ENCODE assay signal across 3 cellular contexts in genomic region chr5:16043349-16043748, GRCh38.
"Had no signal": no experiment of that assay in that cellular context is flagged by ENCODE, and none has a peak within 500 bp of the region (broad histone marks: within the 10 kb centered on the region; RNA-seq: fewer than 3 reads in every experiment).

No MANE protein-coding gene starts in this region.

- H3K4me3 ChIP-seq: GM12878 had no signal

- ATAC-seq: GM12878 had no signal

- DNase-seq: GDM1, GF-D8 had no signal
